9 cellular contexts compared by ENCODE assay signal in genomic region chr4:105896461-105896939, GRCh38. TPM values are rescaled to one million over a fixed set of nuclear protein-coding genes. Genes with fewer than 3 reads are reported as not detected.
DNase-seq lines count a peak whose midpoint lies in the region; ATAC-seq, FAIRE-seq and TF ChIP-seq lines count a peak whose summit lies in the region.
"Had no signal": no experiment of that assay in that cellular context is flagged by ENCODE, and none has a peak within 500 bp of the region (broad histone marks: within the 10 kb centered on the region; RNA-seq: fewer than 3 reads in every experiment).

No MANE protein-coding gene starts in this region.

- no peaks in the 10 kb centered on the region for H3K36me3 ChIP-seq in HCT116 (ENCODE audit: control insufficient read depth in 1 of 2, insufficient read depth in 2 of 2, low read length in 2 of 2)
- no peaks in the 10 kb centered on the region for H3K36me3 ChIP-seq in mammary epithelial cell (ENCODE audit: insufficient read depth, low read length)
- no peaks in the 10 kb centered on the region for H3K36me3 ChIP-seq in neuronal stem cell (replicated peaks in 1 of 2; ENCODE audit: control insufficient read depth in 2 of 2, insufficient read depth in 2 of 2, low read length in 2 of 2)
- no peaks in the 10 kb centered on the region for H3K36me3 ChIP-seq in MG63
- H3K36me3 ChIP-seq in adrenal gland (replicated peaks in 1 of 2) = no peaks in the 10 kb centered on the region

- H3K14ac ChIP-seq in neuronal stem cell (ENCODE audit: low read length) = peak overlapping the region; percentile 64

- TF ChIP-seq RAD21 in HCT116 (IDR thresholded peaks at IDR 0.05; ENCODE audit: low read depth) = no peak

- no peaks in the 10 kb centered on the region for H3K9me2 ChIP-seq in HCT116 (ENCODE audit: insufficient read depth)

- no TSS peak for BruUV-seq in HCT116 (replicated peaks; lab: Mats Ljungman, UMichigan)
- no TSS peak for BruUV-seq in mammary epithelial cell (replicated peaks; lab: Mats Ljungman, UMichigan)

- H2BK12ac ChIP-seq in neuronal stem cell (ENCODE audit: low read length) = no peak overlapping the region

- no peak overlapping the region for H2BK5ac ChIP-seq in neuronal stem cell (ENCODE audit: low read length)

- H2BK15ac ChIP-seq in neuronal stem cell (ENCODE audit: low read length) = no peak overlapping the region

- H3K4me3 ChIP-seq in HCT116 (replicated peaks in 1 of 2; ENCODE audit: low read depth in 1 of 2, low read length in 2 of 2) = peak overlapping the region; percentile 54 to 69; a peak in 3 of 4 replicates
- peak overlapping the region in 2 of 3 experiments; percentile 20 to 36 for H3K4me3 ChIP-seq in mammary epithelial cell (replicated peaks in 1 of 3; ENCODE audit: insufficient read depth in 1 of 3, low read depth in 2 of 3, low read length in 3 of 3)
- H3K4me3 ChIP-seq in neuronal stem cell (ENCODE audit: low read length in 2 of 2) = peak overlapping the region; percentile 1 to 80
- H3K4me3 ChIP-seq in MG63 = no peak overlapping the region
- H3K4me3 ChIP-seq in adrenal gland = peak overlapping the region in 1 of 4 donors; percentile 59

- FAIRE-seq in H54 (lab: Jason Lieb, UNC) = no peak

- H3K4me1 ChIP-seq in HCT116 (ENCODE audit: control insufficient read depth in 1 of 2, insufficient read depth in 2 of 2, low read length in 2 of 2) (peaks cover 0 to 20% of the 10 kb centered on the region in 2 experiments; a peak in 2 of 4 replicates), mammary epithelial cell (ENCODE audit: insufficient read depth, low read length) (peaks cover 19% of the 10 kb centered on the region), neuronal stem cell (ENCODE audit: control insufficient read depth in 2 of 2, insufficient read depth in 1 of 2, low read depth in 1 of 2, low read length in 2 of 2) (peaks cover 2 to 4% of the 10 kb centered on the region in 2 donors), adrenal gland (replicated peaks in 1 of 2) (peaks cover 6 to 16% of the 10 kb centered on the region in 2 donors)

- peak; percentile 22 for ATAC-seq in GM18502 (IDR thresholded peaks at IDR 0.05; ENCODE audit: poor library complexity, unreplicated experiment)
- ATAC-seq in HCT116 = no peak

- no peaks in the 10 kb centered on the region for H3K9me3 ChIP-seq in HCT116 (ENCODE audit: control insufficient read depth in 1 of 2, insufficient read depth in 1 of 2, low read depth in 1 of 2, low read length in 2 of 2)
- no peaks in the 10 kb centered on the region for H3K9me3 ChIP-seq in mammary epithelial cell (replicated peaks; ENCODE audit: insufficient read depth, low read length)
- no peaks in the 10 kb centered on the region for H3K9me3 ChIP-seq in neuronal stem cell (replicated peaks in 1 of 2; ENCODE audit: control insufficient read depth in 2 of 2, insufficient read depth in 1 of 2, low read depth in 1 of 2, low read length in 2 of 2)
- no peaks in the 10 kb centered on the region for H3K9me3 ChIP-seq in MG63
- H3K9me3 ChIP-seq in adrenal gland (replicated peaks in 1 of 3) = no peaks in the 10 kb centered on the region

- H3K79me2 ChIP-seq in HCT116 (ENCODE audit: insufficient read depth, low read length) = no peaks in the 10 kb centered on the region
- H3K79me2 ChIP-seq in mammary epithelial cell (ENCODE audit: insufficient read depth, low read length) = no peaks in the 10 kb centered on the region

- no peak for TF ChIP-seq CTCF in HCT116 (IDR thresholded peaks at IDR 0.05 in 2 of 3, conservative IDR thresholded peaks at IDR 0.05 in 1 of 3; ENCODE audit: borderline replicate concordance in 1 of 3, insufficient read depth in 1 of 3, low read depth in 2 of 3, low read length in 2 of 3)
- no peak for TF ChIP-seq CTCF in mammary epithelial cell (conservative IDR thresholded peaks at IDR 0.05 in 1 of 2, IDR thresholded peaks at IDR 0.05 in 1 of 2; ENCODE audit: extremely low read depth in 1 of 2, insufficient read depth in 1 of 2, low read depth in 1 of 2, low read length in 2 of 2)
- TF ChIP-seq CTCF in adrenal gland (IDR thresholded peaks at IDR 0.05) = no peak

- peak overlapping the region; percentile 61 for H3K9ac ChIP-seq in HCT116 (ENCODE audit: low read length)
- H3K9ac ChIP-seq in mammary epithelial cell (ENCODE audit: insufficient read depth, low read length) = no peak overlapping the region
- H3K9ac ChIP-seq in neuronal stem cell (ENCODE audit: low read depth, low read length, poor library complexity) = peak overlapping the region; percentile 36

- POLR2A ChIA-PET in HCT116 (lab: Charles Lee) = no interaction called here

- TF ChIP-seq POLR2A in HCT116 (IDR thresholded peaks at IDR 0.05; ENCODE audit: borderline replicate concordance, extremely low read depth, insufficient read depth, insufficient read length) (no peak), H54 (IDR thresholded peaks at IDR 0.05; ENCODE audit: low read depth, low read length) (no peak), adrenal gland (IDR thresholded peaks at IDR 0.05) (no peak)

- no peaks in the 10 kb centered on the region for H4K20me1 ChIP-seq in HCT116 (ENCODE audit: insufficient read depth)
- H4K20me1 ChIP-seq in mammary epithelial cell (ENCODE audit: insufficient read depth, low read length) = peaks cover 3% of the 10 kb centered on the region

- no peak overlapping the region for H4K91ac ChIP-seq in neuronal stem cell (ENCODE audit: low read depth, low read length, poor library complexity)

- CTCF ChIA-PET in HCT116 (lab: Charles Lee) = interaction anchor here (0.7 kb wide), 1 partner anchor 12 kb away, joined by 3 read pairs; no protein-coding TSS in a partner anchor
- CTCF ChIA-PET in mammary epithelial cell (lab: Charles Lee; ENCODE audit: low non-redundant PET) = interaction anchor here (0.7 kb wide), 1 partner anchor 95 kb away, joined by 3 read pairs; no protein-coding TSS in a partner anchor

- RAD21 ChIA-PET in HCT116 (lab: Charles Lee; ENCODE audit: low non-redundant PET in 1 of 2, low total read pairs in 2 of 2, uncharacterized antibody in 2 of 2, unreplicated experiment in 2 of 2) = no interaction called here

- H3K4ac ChIP-seq in neuronal stem cell (ENCODE audit: low read length) = no peak overlapping the region

- intact Hi-C loops in HCT116 (cut with micrococcal nuclease) (no loop called here), mammary epithelial cell (cut with micrococcal nuclease) (no loop called here), adrenal gland (cut with DNase I) (no loop called here)

- H3K23ac ChIP-seq in neuronal stem cell (ENCODE audit: low read depth, low read length, poor library complexity) = peak overlapping the region; percentile 66

- H3K27me3 ChIP-seq in HCT116 (ENCODE audit: insufficient read depth, low read length) (no peaks in the 10 kb centered on the region), mammary epithelial cell (ENCODE audit: insufficient read depth, low read length) (peaks cover 43% of the 10 kb centered on the region), neuronal stem cell (ENCODE audit: control insufficient read depth in 3 of 3, insufficient read depth in 3 of 3, low read depth in 1 of 3, low read length in 3 of 3) (peaks cover 15 to 97% (median 40%) of the 10 kb centered on the region in 3 experiments), MG63 (peaks cover 40% of the 10 kb centered on the region), adrenal gland (peaks cover 22% of the 10 kb centered on the region)

- H3K18ac ChIP-seq in neuronal stem cell (ENCODE audit: low read length) = peak overlapping the region; percentile 18

- dilution Hi-C loops in mammary epithelial cell (cut with HindIII; ENCODE audit: low sequenced_read_pairs) = no loop called here

- H2AK5ac ChIP-seq in neuronal stem cell (ENCODE audit: low read depth, low read length) = no peak overlapping the region

- WGBS in mammary epithelial cell (ENCODE audit: low coverage, missing lambda C conversion rate) = 8% methylated on average over 20 of the region's 22 CpGs
- no CpG with 5 or more reads among the region's 22 CpGs for WGBS in neuronal stem cell (ENCODE audit: extremely low coverage in 2 of 2, insufficient read length in 2 of 2, insufficient replicate concordance in 1 of 2), 2 donors
- 5 to 13% (median 7%) methylated on average over 12 to 22 of the region's 22 CpGs for WGBS in adrenal gland, 4 donors

- in situ Hi-C loops in mammary epithelial cell (cut with MboI; ENCODE audit: low sequenced_read_pairs in 2 of 2) = no loop called here

- no peaks in the 10 kb centered on the region for H3K79me1 ChIP-seq in neuronal stem cell (ENCODE audit: low read depth, low read length)

- no peak overlapping the region for H2BK120ac ChIP-seq in neuronal stem cell (ENCODE audit: low read depth, low read length)

- H3K4me2 ChIP-seq in HCT116 (ENCODE audit: low read length) = peak overlapping the region; percentile 94
- peak overlapping the region; percentile 81 for H3K4me2 ChIP-seq in mammary epithelial cell (ENCODE audit: insufficient read depth, low read depth, low read length)
- H3K4me2 ChIP-seq in neuronal stem cell (ENCODE audit: insufficient read depth, low read length, poor library complexity, severe bottlenecking) = peak overlapping the region; percentile 92

- no peak overlapping the region for H3K27ac ChIP-seq in HCT116 (ENCODE audit: low read depth, low read length)
- no peak overlapping the region for H3K27ac ChIP-seq in mammary epithelial cell (ENCODE audit: insufficient read depth, low read depth, low read length)
- no peak overlapping the region for H3K27ac ChIP-seq in neuronal stem cell (replicated peaks; ENCODE audit: low read length)
- H3K27ac ChIP-seq in adrenal gland = no peak overlapping the region

- no peak overlapping the region for H2AFZ ChIP-seq in HCT116 (ENCODE audit: low read depth, low read length, poor library complexity, severe bottlenecking)
- H2AFZ ChIP-seq in mammary epithelial cell (ENCODE audit: low read depth, low read length) = peak overlapping the region; percentile 30
- peak overlapping the region; percentile 88 for H2AFZ ChIP-seq in neuronal stem cell (ENCODE audit: low read length)

- no peak overlapping the region for H4K8ac ChIP-seq in neuronal stem cell (ENCODE audit: low read depth, low read length)

- DNase-seq in HCT116 (ENCODE audit: low read depth, low spot score) (no peak), mammary epithelial cell (no peak), neuronal stem cell (ENCODE audit: low spot score) (no peak), MG63 (no peak), H54 (ENCODE audit: insufficient read length, low spot score) (no peak), adrenal gland (no peak), amygdala (lab: John Stamatoyannopoulos, UW) (no peak)

TF ChIP-seq in HCT116, 20 proteins besides CTCF, POLR2A, EP300 and RAD21 (continues in another document):
- TF ChIP-seq CEBPB (IDR thresholded peaks at IDR 0.05; ENCODE audit: low read depth) = no peak
- no peak for TF ChIP-seq JUND (IDR thresholded peaks at IDR 0.05)
- no peak for TF ChIP-seq SP1 (IDR thresholded peaks at IDR 0.05; ENCODE audit: low read depth)
- TF ChIP-seq YY1 (IDR thresholded peaks at IDR 0.05; ENCODE audit: extremely low read depth, insufficient replicate concordance, low read depth, low read length) = no peak

RNA-seq across cellular contexts. Expression of gene NPNT, which starts 1.2 kb away (rescaled TPM):
- total RNA-seq in HCT116 (2021; ENCODE audit: unreplicated experiment) (15.8 TPM), mammary epithelial cell (under 1 TPM; 0.12 to 0.50 TPM), adrenal gland (10 to 100 TPM in 1 of 8 donors, 1 to 10 TPM in 7; 1.3 to 11.5 (median 4.1) TPM)
- 15.2 and 17.0 TPM in 2 replicates for polyA plus RNA-seq in HCT116 (2012)
- polyA plus RNA-seq in mammary epithelial cell (not detected), adrenal gland (10 to 100 TPM in 1 of 3 donors, 1 to 10 TPM in 2; 5.1 to 10.5 (median 6.4) TPM)
- not detected for polyA minus RNA-seq in mammary epithelial cell
- 0.33 TPM for polyA plus RNA-seq in neuronal stem cell (2013, experiment 1 of 2)
- 0.32 TPM for polyA plus RNA-seq in neuronal stem cell (2013, experiment 2 of 2)
- total RNA-seq in MG63 (2014; rRNA removed; shearing (Covaris generic); ENCODE audit: low replicate concordance) = 0.13 and 28.7 TPM in 2 replicates
- total RNA-seq: HT1080 had no signal
